1 cellular context compared by ENCODE assay signal in genomic region chr16:71894921-71895678, GRCh38.
A peak's percentile ranks its signal among the peaks of the same experiment; 100 is the strongest.
TF ChIP-seq lines count a peak whose summit lies in the region.

TSS of gene IST1 (plus strand) at chr16:71895531. CDS start at chr16:71915641, 20,110 bp downstream.

TF ChIP-seq in K562, 482 proteins besides CTCF, POLR2A, EP300 and RAD21 (continued from another document and continues in another):
- TF ChIP-seq MGA (IDR thresholded peaks at IDR 0.05) = peak; percentile 87
- peak in 1 of 2 experiments; percentile 22; a peak in 1 of 4 replicates for TF ChIP-seq RCOR1 (IDR thresholded peaks at IDR 0.05; ENCODE audit: borderline replicate concordance in 1 of 2, low read depth in 2 of 2, low read length in 2 of 2)
- TF ChIP-seq YY1 (IDR thresholded peaks at IDR 0.05; ENCODE audit: borderline replicate concordance in 1 of 3, control insufficient read depth in 1 of 3, extremely low read depth in 1 of 3, insufficient read depth in 3 of 3, insufficient read length in 1 of 3, insufficient replicate concordance in 2 of 3, low read depth in 1 of 3, low read length in 2 of 3) = peak; percentile 89 to 97 (median 96)
- TF ChIP-seq CXXC5 (CRISPR knock-in tag; IDR thresholded peaks at IDR 0.05) = peak; percentile 99
- peak; percentile 29 for TF ChIP-seq RBM25 (IDR thresholded peaks at IDR 0.05; ENCODE audit: low read depth, low read length, severe bottlenecking)
- no peak for TF ChIP-seq XRCC3 (IDR thresholded peaks at IDR 0.05)
- no peak for TF ChIP-seq POLR3G (IDR thresholded peaks at IDR 0.05; ENCODE audit: extremely low read depth, insufficient read length, insufficient replicate concordance)
- peak; percentile 61 for TF ChIP-seq ARID1B (IDR thresholded peaks at IDR 0.05)
- TF ChIP-seq DACH1 (IDR thresholded peaks at IDR 0.05; ENCODE audit: partially characterized antibody) = peak; percentile 93
- TF ChIP-seq PHF21A (IDR thresholded peaks at IDR 0.05; ENCODE audit: borderline replicate concordance, low read depth) = peak; percentile 82; the same call in 1 of the 2 replicates
- peak; percentile 76 for TF ChIP-seq ZFX (CRISPR knock-in tag; IDR thresholded peaks at IDR 0.05)
- no peak for TF ChIP-seq TAL1 (IDR thresholded peaks at IDR 0.05)
- no peak for TF ChIP-seq ZNF551 (CRISPR knock-in tag; IDR thresholded peaks at IDR 0.05)
- TF ChIP-seq PCBP1 (IDR thresholded peaks at IDR 0.05; ENCODE audit: low read depth, low read length, poor library complexity, severe bottlenecking) = peak; percentile 100
- TF ChIP-seq MAZ (CRISPR knock-in tag; conservative IDR thresholded peaks at IDR 0.05 in 1 of 2, IDR thresholded peaks at IDR 0.05 in 1 of 2) = peak; percentile 96 to 97
- TF ChIP-seq, protein P1, sequence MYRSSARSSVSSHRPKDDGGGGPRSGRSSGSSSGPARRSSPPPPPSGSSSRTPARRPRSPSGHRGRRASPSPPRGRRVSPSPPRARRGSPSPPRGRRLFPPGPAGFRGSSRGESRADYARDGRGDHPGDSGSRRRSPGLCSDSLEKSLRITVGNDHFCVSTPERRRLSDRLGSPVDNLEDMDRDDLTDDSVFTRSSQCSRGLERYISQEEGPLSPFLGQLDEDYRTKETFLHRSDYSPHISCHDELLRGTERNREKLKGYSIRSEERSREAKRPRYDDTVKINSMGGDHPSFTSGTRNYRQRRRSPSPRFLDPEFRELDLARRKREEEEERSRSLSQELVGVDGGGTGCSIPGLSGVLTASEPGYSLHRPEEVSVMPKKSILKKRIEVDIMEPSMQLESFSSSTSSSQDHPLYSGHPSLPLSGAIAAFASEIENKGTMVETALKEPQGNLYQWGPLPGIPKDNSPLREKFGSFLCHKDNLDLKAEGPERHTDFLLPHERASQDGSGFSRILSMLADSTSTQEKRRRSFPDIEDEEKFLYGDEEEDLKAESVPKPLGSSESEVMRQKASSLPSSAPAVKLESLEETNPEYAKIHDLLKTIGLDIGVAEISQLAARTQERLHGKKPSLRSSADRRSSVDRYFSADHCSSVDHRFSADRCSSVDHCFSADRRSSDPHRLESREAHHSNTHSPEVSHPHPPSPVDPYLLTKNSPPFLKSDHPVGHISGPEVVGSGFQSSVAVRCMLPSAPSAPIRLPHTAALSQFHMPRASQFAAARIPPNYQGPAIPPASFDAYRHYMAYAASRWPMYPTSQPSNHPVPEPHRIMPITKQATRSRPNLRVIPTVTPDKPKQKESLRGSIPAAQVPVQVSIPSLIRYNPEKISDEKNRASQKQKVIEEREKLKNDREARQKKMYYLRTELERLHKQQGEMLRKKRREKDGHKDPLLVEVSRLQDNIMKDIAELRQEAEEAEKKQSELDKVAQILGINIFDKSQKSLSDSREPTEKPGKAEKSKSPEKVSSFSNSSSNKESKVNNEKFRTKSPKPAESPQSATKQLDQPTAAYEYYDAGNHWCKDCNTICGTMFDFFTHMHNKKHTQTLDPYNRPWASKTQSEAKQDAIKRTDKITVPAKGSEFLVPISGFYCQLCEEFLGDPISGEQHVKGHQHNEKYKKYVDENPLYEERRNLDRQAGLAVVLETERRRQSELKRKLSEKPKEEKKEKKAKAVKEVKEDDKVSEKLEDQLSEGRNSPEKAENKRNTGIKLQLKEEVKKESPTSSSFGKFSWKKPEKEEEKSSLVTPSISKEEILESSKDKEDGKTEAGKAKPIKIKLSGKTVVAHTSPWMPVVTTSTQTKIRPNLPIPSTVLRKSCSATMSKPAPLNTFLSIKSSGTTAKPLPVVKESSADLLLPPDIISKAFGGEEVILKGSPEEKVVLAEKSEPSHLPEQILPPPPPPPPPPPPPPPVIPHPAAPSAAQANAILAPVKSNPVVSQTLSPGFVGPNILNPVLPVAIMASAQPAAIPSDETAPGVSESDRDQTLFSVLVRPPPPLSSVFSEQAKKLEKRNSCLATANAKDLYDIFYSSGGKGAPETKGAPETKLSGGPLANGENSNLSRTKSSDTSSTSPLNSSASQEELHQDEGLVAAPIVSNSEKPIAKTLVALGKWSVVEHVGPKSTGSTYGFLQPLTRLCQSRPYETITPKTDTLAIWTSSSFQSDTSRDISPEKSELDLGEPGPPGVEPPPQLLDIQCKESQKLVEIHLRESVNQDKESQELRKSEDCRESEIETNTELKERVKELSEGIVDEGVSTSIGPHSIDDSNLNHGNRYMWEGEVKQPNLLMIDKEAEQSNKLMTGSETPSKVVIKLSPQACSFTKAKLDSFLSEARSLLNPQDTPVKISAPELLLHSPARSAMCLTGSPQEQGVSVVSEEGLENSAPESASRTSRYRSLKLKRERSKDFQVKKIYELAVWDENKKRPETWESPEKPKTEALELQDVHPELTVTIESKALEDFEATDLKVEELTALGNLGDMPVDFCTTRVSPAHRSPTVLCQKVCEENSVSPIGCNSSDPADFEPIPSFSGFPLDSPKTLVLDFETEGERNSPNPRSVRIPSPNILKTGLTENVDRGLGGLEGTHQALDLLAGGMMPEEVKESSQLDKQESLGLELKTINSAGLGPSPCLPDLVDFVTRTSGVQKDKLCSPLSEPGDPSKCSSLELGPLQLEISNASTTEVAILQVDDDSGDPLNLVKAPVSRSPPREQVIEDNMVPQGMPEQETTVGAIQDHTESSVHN (IDR thresholded peaks at IDR 0.05; ENCODE audit: borderline replicate concordance in 1 of 2, low read depth in 1 of 2) = peak in 1 of 2 experiments; percentile 33; a peak in 1 of 4 replicates
- TF ChIP-seq C11orf30 (IDR thresholded peaks at IDR 0.05; ENCODE audit: low read depth) = peak; percentile 65
- TF ChIP-seq ZNF175 (CRISPR knock-in tag; IDR thresholded peaks at IDR 0.05; ENCODE audit: low read depth) = no peak
- TF ChIP-seq CHD2 (IDR thresholded peaks at IDR 0.05; ENCODE audit: low read depth, low read length) = peak; percentile 89
- peak; percentile 68 for TF ChIP-seq ZFP36 (IDR thresholded peaks at IDR 0.05; ENCODE audit: low read depth, low read length, partially characterized antibody)
- TF ChIP-seq CBX8 (IDR thresholded peaks at IDR 0.05; ENCODE audit: borderline replicate concordance, extremely low read depth, low read depth, low read length, poor library complexity, severe bottlenecking) = no peak
- TF ChIP-seq, protein P2, sequence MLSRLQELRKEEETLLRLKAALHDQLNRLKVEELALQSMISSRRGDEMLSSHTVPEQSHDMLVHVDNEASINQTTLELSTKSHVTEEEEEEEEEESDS (CRISPR knock-in tag; IDR thresholded peaks at IDR 0.05) = no peak
- TF ChIP-seq, protein P3, sequence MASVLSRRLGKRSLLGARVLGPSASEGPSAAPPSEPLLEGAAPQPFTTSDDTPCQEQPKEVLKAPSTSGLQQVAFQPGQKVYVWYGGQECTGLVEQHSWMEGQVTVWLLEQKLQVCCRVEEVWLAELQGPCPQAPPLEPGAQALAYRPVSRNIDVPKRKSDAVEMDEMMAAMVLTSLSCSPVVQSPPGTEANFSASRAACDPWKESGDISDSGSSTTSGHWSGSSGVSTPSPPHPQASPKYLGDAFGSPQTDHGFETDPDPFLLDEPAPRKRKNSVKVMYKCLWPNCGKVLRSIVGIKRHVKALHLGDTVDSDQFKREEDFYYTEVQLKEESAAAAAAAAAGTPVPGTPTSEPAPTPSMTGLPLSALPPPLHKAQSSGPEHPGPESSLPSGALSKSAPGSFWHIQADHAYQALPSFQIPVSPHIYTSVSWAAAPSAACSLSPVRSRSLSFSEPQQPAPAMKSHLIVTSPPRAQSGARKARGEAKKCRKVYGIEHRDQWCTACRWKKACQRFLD (CRISPR knock-in tag; IDR thresholded peaks at IDR 0.05) = peak; percentile 77
- TF ChIP-seq, protein P4, sequence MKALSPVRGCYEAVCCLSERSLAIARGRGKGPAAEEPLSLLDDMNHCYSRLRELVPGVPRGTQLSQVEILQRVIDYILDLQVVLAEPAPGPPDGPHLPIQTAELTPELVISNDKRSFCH (CRISPR knock-in tag; IDR thresholded peaks at IDR 0.05) = no peak
- TF ChIP-seq, protein P4 (tag; IDR thresholded peaks at IDR 0.05) = peak; percentile 78; the same call in 1 of the 2 replicates
- peak; percentile 96 for TF ChIP-seq HINFP (tag; conservative IDR thresholded peaks at IDR 0.05; ENCODE audit: low read depth)
